In the genomic region with DNA sequence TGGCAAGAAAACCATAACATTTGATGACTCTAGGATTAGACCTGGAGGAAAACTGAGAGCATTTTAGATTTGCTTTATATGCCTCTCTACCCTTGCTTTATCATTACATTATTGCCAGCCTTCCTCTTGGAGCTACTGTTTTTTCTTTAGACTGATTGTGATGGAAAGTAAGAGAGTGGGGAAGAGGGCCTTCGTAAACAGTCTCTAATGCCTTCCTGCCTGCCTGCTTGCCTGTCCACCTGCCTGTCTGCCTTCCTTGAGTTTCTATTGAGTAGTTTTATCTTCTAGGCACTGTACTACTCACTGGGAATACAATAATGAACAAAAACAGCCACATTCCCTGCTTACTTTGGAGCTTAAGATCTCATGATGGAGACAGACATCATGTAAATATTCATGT, we compare ENCODE assay signal across 7 cellular contexts.
"Had no signal": no experiment of that assay in that cellular context is flagged by ENCODE, and none has a peak within 500 bp of the region (broad histone marks: within the 10 kb centered on the region; RNA-seq: fewer than 3 reads in every experiment).

No MANE protein-coding gene starts in this region.

- H3K27ac ChIP-seq: HL-60 had no signal

- ATAC-seq: HepG2, K562 had no signal

- H3K4me3 Mint-ChIP-seq: IgD-negative memory B cell had no signal

- H3K9me3 Mint-ChIP-seq: IgD-negative memory B cell had no signal

- H3K4me1 Mint-ChIP-seq: IgD-negative memory B cell had no signal

- H3K36me3 Mint-ChIP-seq: IgD-negative memory B cell had no signal

- H3K27ac Mint-ChIP-seq: IgD-negative memory B cell had no signal

- DNase-seq: IMR-90, KBM-7, KG1 had no signal

- H3K4me3 ChIP-seq: K562 had no signal
